Comparison of ENCODE assay signal across 29 cellular contexts in genomic region chr20:33658510-33658909, GRCh38. TPM values are rescaled to one million over a fixed set of nuclear protein-coding genes. Genes with fewer than 3 reads are reported as not detected.
"Had no signal": no experiment of that assay in that cellular context is flagged by ENCODE, and none has a peak within 500 bp of the region (broad histone marks: within the 10 kb centered on the region; RNA-seq: fewer than 3 reads in every experiment).

No MANE protein-coding gene starts in this region.

- H3K27ac Mint-ChIP-seq: memory B cell; natural killer cell treated with Interleukin-12 subunit alpha and Interleukin-12 subunit beta and Interleukin-15 and Interleukin-18, amount 100 ng/mL, for 72 hours; stimulated activated memory B cell treated with anti-CD40 and anti-IgM and Interleukin-4, amounts not matched to agents 10 μg/mL and 1 μg/mL and 100 μg/mL, for 72 hours; stimulated activated naive CD8-positive, alpha-beta T cell treated with anti-CD3 and anti-CD28 coated beads, Interleukin-15, Interleukin-2, amounts not matched to agents 100 ng/mL and 50 ng/mL, for 24 hours had no signal

- H3K27me3 Mint-ChIP-seq: memory B cell; natural killer cell treated with Interleukin-12 subunit alpha and Interleukin-12 subunit beta and Interleukin-15 and Interleukin-18, amount 100 ng/mL, for 72 hours; stimulated activated memory B cell treated with anti-CD40 and anti-IgM and Interleukin-4, amounts not matched to agents 10 μg/mL and 1 μg/mL and 100 μg/mL, for 72 hours; stimulated activated naive CD8-positive, alpha-beta T cell treated with anti-CD3 and anti-CD28 coated beads, Interleukin-15, Interleukin-2, amounts not matched to agents 100 ng/mL and 50 ng/mL, for 24 hours had no signal

- H3K27ac ChIP-seq: colonic mucosa, dorsolateral prefrontal cortex, heart right ventricle, left lung, lower lobe of right lung, psoas muscle, spleen, tibial artery, upper lobe of right lung, vagina had no signal

- H3K4me1 ChIP-seq: upper lobe of right lung had no signal

- FAIRE-seq: endometrium, frontal cortex, islet of Langerhans had no signal

- H3K4me3 Mint-ChIP-seq: memory B cell; natural killer cell treated with Interleukin-12 subunit alpha and Interleukin-12 subunit beta and Interleukin-15 and Interleukin-18, amount 100 ng/mL, for 72 hours; stimulated activated memory B cell treated with anti-CD40 and anti-IgM and Interleukin-4, amounts not matched to agents 10 μg/mL and 1 μg/mL and 100 μg/mL, for 72 hours; stimulated activated naive CD8-positive, alpha-beta T cell treated with anti-CD3 and anti-CD28 coated beads, Interleukin-15, Interleukin-2, amounts not matched to agents 100 ng/mL and 50 ng/mL, for 24 hours had no signal

- ATAC-seq: esophagus mucosa; heart right ventricle; left lung; lower lobe of right lung; psoas muscle; sciatic nerve; stimulated activated memory B cell treated with anti-CD40 and anti-IgM and Interleukin-4, amounts not matched to agents 10 μg/mL and 1 μg/mL and 100 μg/mL, for 72 hours; upper lobe of right lung had no signal

- DNase-seq: effector CD8-positive, alpha-beta T cell; heart right ventricle; hypothalamus; kidney glomerular epithelial cell; midbrain; occipital lobe; psoas muscle; retina; stimulated activated CD4-positive, alpha-beta T cell treated with anti-CD3 and anti-CD28 coated beads, Interleukin-4, amount 100 ng/mL, for 24 hours; upper lobe of right lung had no signal

- H3K9me3 Mint-ChIP-seq: memory B cell; natural killer cell treated with Interleukin-12 subunit alpha and Interleukin-12 subunit beta and Interleukin-15 and Interleukin-18, amount 100 ng/mL, for 72 hours; stimulated activated memory B cell treated with anti-CD40 and anti-IgM and Interleukin-4, amounts not matched to agents 10 μg/mL and 1 μg/mL and 100 μg/mL, for 72 hours; stimulated activated naive CD8-positive, alpha-beta T cell treated with anti-CD3 and anti-CD28 coated beads, Interleukin-15, Interleukin-2, amounts not matched to agents 100 ng/mL and 50 ng/mL, for 24 hours had no signal

- H3K9me3 ChIP-seq: colonic mucosa, heart right ventricle, left lung, lower lobe of right lung, psoas muscle, spleen, tibial artery, upper lobe of right lung, vagina had no signal

- H3K27me3 ChIP-seq: colonic mucosa, dorsolateral prefrontal cortex, heart right ventricle, left lung, spleen, tibial artery, upper lobe of right lung, vagina had no signal

- H3K4me3 ChIP-seq: colonic mucosa, dorsolateral prefrontal cortex, heart right ventricle, left lung, lower lobe of right lung, psoas muscle, spleen, tibial artery, upper lobe of right lung, vagina had no signal

- H3K36me3 ChIP-seq: colonic mucosa had no signal

- H3K36me3 Mint-ChIP-seq: natural killer cell treated with Interleukin-12 subunit alpha and Interleukin-12 subunit beta and Interleukin-15 and Interleukin-18, amount 100 ng/mL, for 72 hours had no signal

RNA-seq across cellular contexts. Expression of gene C20orf144, which starts 3.6 kb away (rescaled TPM):
- total RNA-seq: esophagus mucosa, glomerular endothelial cell, heart right ventricle, lower lobe of right lung, occipital lobe, psoas muscle, sciatic nerve, skeletal muscle tissue, temporal lobe, vagina had no signal
